Comparison of ENCODE assay signal across 1 cellular context in genomic region chr7:152464312-152465117, GRCh38.
TF ChIP-seq lines count a peak whose summit lies in the region.

No MANE protein-coding gene starts in this region.

TF ChIP-seq in SK-N-SH treated with all-trans-retinoic acid at 6 μM for 48 hours, 23 proteins besides CTCF, POLR2A, EP300 and RAD21 (continued from another document):
- TF ChIP-seq POU6F1 (CRISPR knock-in tag; IDR thresholded peaks at IDR 0.05; ENCODE audit: borderline replicate concordance, low read depth) (no peak), RARB (CRISPR knock-in tag; IDR thresholded peaks at IDR 0.05) (no peak), GLIS3 (CRISPR knock-in tag; IDR thresholded peaks at IDR 0.05) (no peak), TSHZ2 (CRISPR knock-in tag; IDR thresholded peaks at IDR 0.05) (peak; percentile 50), ZFP30 (CRISPR knock-in tag; IDR thresholded peaks at IDR 0.05) (no peak), ARNTL (CRISPR knock-in tag; IDR thresholded peaks at IDR 0.05; ENCODE audit: borderline replicate concordance, low read depth) (peak; percentile 26; the same call in 1 of the 2 replicates), ISL1 (CRISPR knock-in tag; IDR thresholded peaks at IDR 0.05) (no peak), ESRRG (CRISPR knock-in tag; IDR thresholded peaks at IDR 0.05) (no peak), TOX (CRISPR knock-in tag; IDR thresholded peaks at IDR 0.05; ENCODE audit: borderline replicate concordance) (no peak), PPARA (CRISPR knock-in tag; IDR thresholded peaks at IDR 0.05; ENCODE audit: borderline replicate concordance) (no peak), BACH2 (CRISPR knock-in tag; IDR thresholded peaks at IDR 0.05; ENCODE audit: borderline replicate concordance) (no peak), TCF4 (CRISPR knock-in tag; IDR thresholded peaks at IDR 0.05; ENCODE audit: borderline replicate concordance) (no peak), OSR1 (CRISPR knock-in tag; IDR thresholded peaks at IDR 0.05) (no peak), ZNF70 (CRISPR knock-in tag; IDR thresholded peaks at IDR 0.05) (0 out of 2 replicates have a peak, but pooled peaks have one; percentile 28), CREB5 (CRISPR knock-in tag; IDR thresholded peaks at IDR 0.05; ENCODE audit: low read depth) (no peak), ZC3H10 (CRISPR knock-in tag; IDR thresholded peaks at IDR 0.05) (no peak), ZFP3 (CRISPR knock-in tag; IDR thresholded peaks at IDR 0.05) (peak; percentile 27; the same call in 1 of the 2 replicates), ZNF8 (CRISPR knock-in tag; IDR thresholded peaks at IDR 0.05) (peak; percentile 55; the same call in 1 of the 2 replicates), SNAI2 (CRISPR knock-in tag; IDR thresholded peaks at IDR 0.05) (no peak), PATZ1 (CRISPR knock-in tag; IDR thresholded peaks at IDR 0.05; ENCODE audit: borderline replicate concordance) (no peak), CSDC2 (CRISPR knock-in tag; IDR thresholded peaks at IDR 0.05) (0 out of 2 replicates have a peak, but pooled peaks have one; percentile 38)
